Comparison of ENCODE assay signal across 2 cellular contexts in the genomic region with DNA sequence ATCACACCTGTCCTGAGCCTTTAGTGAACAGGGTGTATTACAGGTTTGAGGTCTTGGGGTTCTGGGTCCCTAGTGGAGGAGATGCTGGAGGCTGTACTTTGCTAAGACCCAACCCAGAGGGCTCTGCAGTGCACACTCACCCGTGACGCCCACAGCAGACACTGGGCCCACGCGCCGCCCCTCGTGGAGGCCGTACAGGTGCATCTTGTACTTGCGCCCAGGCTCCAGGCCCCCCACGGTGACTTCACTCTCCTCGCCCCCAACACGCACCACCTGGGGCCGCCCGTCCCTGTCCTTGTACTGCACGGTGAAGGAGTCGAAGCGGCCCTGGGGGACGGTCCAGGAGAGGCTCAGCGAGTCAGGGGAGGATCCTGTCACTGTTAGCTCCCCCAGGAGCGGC. TPM values are rescaled to one million over a fixed set of nuclear protein-coding genes. Genes with fewer than 3 reads are reported as not detected.
"Had no signal": no experiment of that assay in that cellular context is flagged by ENCODE, and none has a peak within 500 bp of the region (broad histone marks: within the 10 kb centered on the region; RNA-seq: fewer than 3 reads in every experiment).

No MANE protein-coding gene starts in this region.

RNA-seq across cellular contexts. Expression of a gene that starts 29.3 kb away (rescaled TPM):
- total RNA-seq: activated B cell treated with CpG ODN at 0.5 μM for 24 hours; activated CD8-positive, alpha-beta T cell treated with anti-CD3 and anti-CD28 coated beads, Interleukin-2, amount 10 ng/mL, durations not matched to agents 7 days and 5 days had no signal
